ENCODE assay signal across 21 cellular contexts in genomic region chr21:44883250-44883649, GRCh38. TPM values are rescaled to one million over a fixed set of nuclear protein-coding genes. Genes with fewer than 3 reads are reported as not detected.
A peak's percentile ranks its signal among the peaks of the same experiment; 100 is the strongest.
DNase-seq lines count a peak whose midpoint lies in the region; ATAC-seq and TF ChIP-seq lines count a peak whose summit lies in the region.
"Had no signal": no experiment of that assay in that cellular context is flagged by ENCODE, and none has a peak within 500 bp of the region (broad histone marks: within the 10 kb centered on the region; RNA-seq: fewer than 3 reads in every experiment).

No MANE protein-coding gene starts in this region.

- no peak for TF ChIP-seq POLR2A in heart left ventricle (IDR thresholded peaks at IDR 0.05)

- no peak for TF ChIP-seq CTCF in heart left ventricle (IDR thresholded peaks at IDR 0.05)
- TF ChIP-seq CTCF in RWPE1 (conservative IDR thresholded peaks at IDR 0.05; ENCODE audit: low read depth): no peak
- TF ChIP-seq CTCF in neutrophil (IDR thresholded peaks at IDR 0.05): no peak

- POLR2A ChIA-PET in RWPE1 (lab: Yijun Ruan, JAX; ENCODE audit: low non-redundant PET): interaction anchor here (0.6 kb wide), 1 partner anchor 1183 kb away, joined by 3 read pairs; no protein-coding TSS in a partner anchor

- H3K4me3 ChIP-seq in heart left ventricle (no peak overlapping the region), neutrophil (ENCODE audit: low read depth in 1 of 2, low read length in 1 of 2) (peak overlapping the region in 1 of 2 experiments; percentile 36)
- H3K4me3 ChIP-seq: GM12878, GM23338, SJSA1 had no signal

- no peaks in the 10 kb centered on the region for H3K27me3 ChIP-seq in heart left ventricle
- no peaks in the 10 kb centered on the region for H3K27me3 ChIP-seq in neutrophil
- H3K27me3 ChIP-seq: SJSA1 had no signal

- H3K36me3 ChIP-seq in heart left ventricle (peaks cover 0 to 28% (median 0%) of the 10 kb centered on the region in 9 donors), neutrophil (peaks cover 44% of the 10 kb centered on the region)

- H3K9me3 ChIP-seq in heart left ventricle: no peaks in the 10 kb centered on the region
- no peaks in the 10 kb centered on the region for H3K9me3 ChIP-seq in neutrophil
- H3K9me3 ChIP-seq: SJSA1 had no signal

- intact Hi-C loops in heart left ventricle (cut with DNase I) (no loop called here), left cardiac atrium (cut with DNase I) (no loop called here)

- H3K4me1 ChIP-seq in heart left ventricle: peaks cover 0 to 54% (median 5%) of the 10 kb centered on the region in 12 donors
- H3K4me1 ChIP-seq in neutrophil (ENCODE audit: control insufficient read depth in 1 of 2, insufficient read depth in 1 of 2, low read depth in 1 of 2, low read length in 1 of 2): peaks cover 63 to 65% of the 10 kb centered on the region in 2 experiments

- H3K27ac ChIP-seq in heart left ventricle (peak overlapping the region in 1 of 12 donors; percentile 94), RWPE1 (peak overlapping the region; percentile 69), neutrophil (peak overlapping the region; percentile 93)
- H3K27ac ChIP-seq: SJSA1 had no signal

- 89 to 98% (median 89%) methylated on average over 9 to 11 of the region's 11 CpGs for WGBS in heart left ventricle, 4 donors

- CTCF ChIA-PET in RWPE1 (lab: Yijun Ruan, JAX): interaction anchor here (0.7 to 1.2 kb wide), 5 partner anchors 10 to 255 kb away, joined by 3 to 5 read pairs (median 3); no protein-coding TSS in a partner anchor

- no peak for ATAC-seq in heart left ventricle
- ATAC-seq in left cardiac atrium: no peak
- ATAC-seq: GM12878, GM23338, HCT116 had no signal

- DNase-seq in heart left ventricle (peak in 3 of 5 donors; percentile 13 to 37 (median 23)), left cardiac atrium (no peak), RWPE1 (ENCODE audit: low spot score) (no peak), NCI-H1417 treated with DMSO at 0.1 percent for 48 hours (lab: John Stamatoyannopoulos, UW) (no peak), medulla oblongata (ENCODE audit: extremely low spot score) (no peak)
- DNase-seq in activated effector memory CD4-positive, alpha-beta T cell treated with Interleukin-2 at 50 U/mL for 16 hours: no peak
- DNase-seq: CD8-positive, alpha-beta memory T cell; DMS 273 treated with DMSO at 0.1 percent for 48 hours; GDM1; NCI-H1436; NCI-H2029 treated with DMSO at 0.1 percent for 48 hours; NCI-H2171 treated with DMSO at 0.1 percent for 48 hours; NCI-H446 treated with DMSO at 0.1 percent for 48 hours; NK-92 treated with Interleukin-12 subunit alpha and Interleukin-12 subunit beta, amount 100 ng/mL, for 24 hours; OCI-M1; RPMI8226 had no signal

RNA-seq across cellular contexts. Expression of gene PTTG1IP, which starts 9.8 kb away (rescaled TPM):
- total RNA-seq in heart left ventricle (100 to 1,000 TPM; 134 to 319 (median 172) TPM), left cardiac atrium (100 to 1,000 TPM; 181 to 195 TPM)
- 100 to 1,000 TPM; 126 to 253 TPM for polyA plus RNA-seq in heart left ventricle

RNA-seq across cellular contexts. Expression of gene ITGB2, which starts 37.4 kb away (rescaled TPM):
- 100 to 1,000 TPM in 2 of 9 donors, 10 to 100 TPM in 5, 1 to 10 TPM in 2; 7.4 to 253 (median 27.7) TPM for total RNA-seq in heart left ventricle
- 10 to 100 TPM in 1 of 2 donors, 1 to 10 TPM in 1; 6.1 to 12.3 TPM for polyA plus RNA-seq in heart left ventricle
- 10 to 100 TPM; 31.5 to 70.7 TPM for total RNA-seq in left cardiac atrium

RNA-seq across cellular contexts. Expression of gene SLX9, which starts 56.6 kb away (rescaled TPM):
- 10 to 100 TPM; 38.5 to 53.1 (median 47.1) TPM for total RNA-seq in heart left ventricle
- 10 to 100 TPM; 63.8 to 77.8 TPM for polyA plus RNA-seq in heart left ventricle
- 10 to 100 TPM; 26.1 to 28.6 TPM for total RNA-seq in left cardiac atrium

Comparison
In these comparisons a context has a peak if more than half of its experiments do, and no peak if none do; other contexts are left out.
1. DNase-seq: peak in heart left ventricle (3 of 5); none in left cardiac atrium (single experiment), RWPE1 (single experiment), NCI-H1417 treated with DMSO at 0.1 percent for 48 hours (single experiment), activated effector memory CD4-positive, alpha-beta T cell treated with Interleukin-2 at 50 U/mL for 16 hours (single experiment) and medulla oblongata (single experiment).